8 cellular contexts compared by ENCODE assay signal in genomic region chr6:158654498-158654897, GRCh38. TPM values are rescaled to one million over a fixed set of nuclear protein-coding genes. Genes with fewer than 3 reads are reported as not detected.
A peak's percentile ranks its signal among the peaks of the same experiment; 100 is the strongest.
DNase-seq lines count a peak whose midpoint lies in the region; ATAC-seq and TF ChIP-seq lines count a peak whose summit lies in the region.

No MANE protein-coding gene starts in this region.

- CTCF ChIA-PET in CD8-positive, alpha-beta memory T cell (lab: Charles Lee): interaction anchor here (1.8 to 3.8 kb wide), 2 partner anchors 11 to 37 kb away, joined by 10 to 26 read pairs; partner anchors contain the start of gene DYNLT1
- CTCF ChIA-PET in mammary epithelial cell (lab: Charles Lee; ENCODE audit: low non-redundant PET): no interaction called here

- POLR2A ChIA-PET in CD8-positive, alpha-beta memory T cell (lab: Charles Lee): interaction anchor here (2.0 kb wide), 1 partner anchor 10 kb away, joined by 46 read pairs; the partner anchor contains the start of gene DYNLT1

- in situ Hi-C loops in mammary epithelial cell (cut with MboI; ENCODE audit: low sequenced_read_pairs in 2 of 2): no loop called here

- BruUV-seq in mammary epithelial cell (replicated peaks; lab: Mats Ljungman, UMichigan): no TSS peak

- H3K9ac ChIP-seq in mammary epithelial cell (ENCODE audit: insufficient read depth, low read length): no peak overlapping the region
- no peak overlapping the region for H3K9ac ChIP-seq in liver (ENCODE audit: low read depth in 1 of 2, low read length in 2 of 2)

- intact Hi-C loops in mammary epithelial cell (cut with micrococcal nuclease): no loop called here

- H3K4me1 Mint-ChIP-seq in CD8-positive, alpha-beta memory T cell: peaks cover 58 to 80% (median 64%) of the 10 kb centered on the region in 3 donors

- H3K79me2 ChIP-seq in mammary epithelial cell (ENCODE audit: insufficient read depth, low read length): no peaks in the 10 kb centered on the region

- dilution Hi-C loops in mammary epithelial cell (cut with HindIII; ENCODE audit: low sequenced_read_pairs): no loop called here

- TF ChIP-seq CTCF in mammary epithelial cell (conservative IDR thresholded peaks at IDR 0.05 in 1 of 2, IDR thresholded peaks at IDR 0.05 in 1 of 2; ENCODE audit: extremely low read depth in 1 of 2, insufficient read depth in 1 of 2, low read depth in 1 of 2, low read length in 2 of 2): no peak
- TF ChIP-seq CTCF in liver (IDR thresholded peaks at IDR 0.05; ENCODE audit: low read depth, low read length, missing input control): no peak
- no peak for TF ChIP-seq CTCF in suprapubic skin (IDR thresholded peaks at IDR 0.05)

- no peaks in the 10 kb centered on the region for H4K20me1 ChIP-seq in mammary epithelial cell (ENCODE audit: insufficient read depth, low read length)

- H3K36me3 ChIP-seq in CD8-positive, alpha-beta memory T cell (ENCODE audit: insufficient read depth, low read length): no peaks in the 10 kb centered on the region
- no peaks in the 10 kb centered on the region for H3K36me3 ChIP-seq in mammary epithelial cell (ENCODE audit: insufficient read depth, low read length)
- H3K36me3 ChIP-seq in liver (ENCODE audit: control insufficient read depth in 4 of 4, insufficient read depth in 3 of 4, low read depth in 1 of 4, low read length in 3 of 4): no peaks in the 10 kb centered on the region
- H3K36me3 ChIP-seq in suprapubic skin: no peaks in the 10 kb centered on the region

- DNase-seq in CD8-positive, alpha-beta memory T cell: no peak
- DNase-seq in NCI-H2196 (lab: John Stamatoyannopoulos, UW; ENCODE audit: unreplicated experiment) (peak; percentile 66), mammary epithelial cell (peak; percentile 20), suprapubic skin (ENCODE audit: low spot score in 2 of 2) (peak in 1 of 2 donors; percentile 68), middle frontal gyrus (ENCODE audit: extremely low spot score, low spot score) (no peak), NCI-H345 (lab: John Stamatoyannopoulos, UW) (no peak)

- peak overlapping the region; percentile 68 for H3K27ac ChIP-seq in CD8-positive, alpha-beta memory T cell (ENCODE audit: low read depth, low read length)
- no peak overlapping the region for H3K27ac ChIP-seq in mammary epithelial cell (ENCODE audit: insufficient read depth, low read depth, low read length)
- peak overlapping the region; percentile 63 to 77 for H3K27ac ChIP-seq in liver (ENCODE audit: low read depth in 1 of 2, low read length in 2 of 2)
- peak overlapping the region; percentile 51 for H3K27ac ChIP-seq in suprapubic skin

- no peaks in the 10 kb centered on the region for H3K27me3 ChIP-seq in CD8-positive, alpha-beta memory T cell (ENCODE audit: insufficient read depth, low read length, poor library complexity, severe bottlenecking)
- H3K27me3 ChIP-seq in mammary epithelial cell (ENCODE audit: insufficient read depth, low read length) (no peaks in the 10 kb centered on the region), liver (ENCODE audit: control insufficient read depth in 4 of 4, insufficient read depth in 4 of 4, low read length in 3 of 4) (no peaks in the 10 kb centered on the region), suprapubic skin (no peaks in the 10 kb centered on the region)

- H3K4me3 ChIP-seq in CD8-positive, alpha-beta memory T cell (ENCODE audit: low read length): peak overlapping the region; percentile 48
- no peak overlapping the region for H3K4me3 ChIP-seq in mammary epithelial cell (replicated peaks in 1 of 3; ENCODE audit: insufficient read depth in 1 of 3, low read depth in 2 of 3, low read length in 3 of 3)
- no peak overlapping the region for H3K4me3 ChIP-seq in liver (ENCODE audit: low read depth in 1 of 3, low read length in 3 of 3)
- H3K4me3 ChIP-seq in suprapubic skin: no peak overlapping the region

- WGBS in mammary epithelial cell (ENCODE audit: low coverage, missing lambda C conversion rate): 81% methylated on average over 6 of the region's 6 CpGs
- 72% methylated on average over 6 of the region's 6 CpGs for WGBS in liver
- WGBS in suprapubic skin: 95% methylated on average over 2 of the region's 6 CpGs

- H3K9me3 ChIP-seq in CD8-positive, alpha-beta memory T cell (ENCODE audit: low read length): no peaks in the 10 kb centered on the region
- H3K9me3 ChIP-seq in mammary epithelial cell (replicated peaks; ENCODE audit: insufficient read depth, low read length): no peaks in the 10 kb centered on the region
- no peaks in the 10 kb centered on the region for H3K9me3 ChIP-seq in liver (ENCODE audit: control insufficient read depth in 4 of 4, low read length in 3 of 4)
- no peaks in the 10 kb centered on the region for H3K9me3 ChIP-seq in suprapubic skin

- H3K9me3 Mint-ChIP-seq in CD8-positive, alpha-beta memory T cell: peaks cover 0 to 2% (median 0%) of the 10 kb centered on the region in 5 donors

- H3K4me2 ChIP-seq in mammary epithelial cell (ENCODE audit: insufficient read depth, low read depth, low read length): no peak overlapping the region

- peaks cover 52% of the 10 kb centered on the region for H3K4me1 ChIP-seq in CD8-positive, alpha-beta memory T cell (ENCODE audit: insufficient read depth, low read length)
- H3K4me1 ChIP-seq in mammary epithelial cell (ENCODE audit: insufficient read depth, low read length): peaks cover 7% of the 10 kb centered on the region
- no peaks in the 10 kb centered on the region for H3K4me1 ChIP-seq in liver (ENCODE audit: control insufficient read depth in 4 of 4, insufficient read depth in 4 of 4, low read length in 3 of 4)
- peaks cover 8% of the 10 kb centered on the region for H3K4me1 ChIP-seq in suprapubic skin

- H2AFZ ChIP-seq in mammary epithelial cell (ENCODE audit: low read depth, low read length): peak overlapping the region; percentile 17

- H3K36me3 Mint-ChIP-seq in CD8-positive, alpha-beta memory T cell: peaks cover 7 to 55% (median 16%) of the 10 kb centered on the region in 3 donors

- no peak for TF ChIP-seq POLR2A in suprapubic skin (IDR thresholded peaks at IDR 0.05)

- no peak for TF ChIP-seq RAD21 in liver (IDR thresholded peaks at IDR 0.05)

- peak overlapping the region; percentile 63 to 86 (median 80) for H3K4me3 Mint-ChIP-seq in CD8-positive, alpha-beta memory T cell

- ATAC-seq in HG03095 (IDR thresholded peaks at IDR 0.05; ENCODE audit: unreplicated experiment): no peak

- H3K27me3 Mint-ChIP-seq in CD8-positive, alpha-beta memory T cell: peaks cover 0 to 2% of the 10 kb centered on the region in 2 donors

- H3K27ac Mint-ChIP-seq in CD8-positive, alpha-beta memory T cell: peak overlapping the region; percentile 97 to 100 (median 98)

- no peak for TF ChIP-seq EP300 in suprapubic skin (IDR thresholded peaks at IDR 0.05)

TF ChIP-seq in liver, 16 proteins besides CTCF, POLR2A, EP300 and RAD21:
- no peak for TF ChIP-seq HNF4G (IDR thresholded peaks at IDR 0.05)
- no peak for TF ChIP-seq FOXA1 (IDR thresholded peaks at IDR 0.05)
- TF ChIP-seq, protein P1, sequence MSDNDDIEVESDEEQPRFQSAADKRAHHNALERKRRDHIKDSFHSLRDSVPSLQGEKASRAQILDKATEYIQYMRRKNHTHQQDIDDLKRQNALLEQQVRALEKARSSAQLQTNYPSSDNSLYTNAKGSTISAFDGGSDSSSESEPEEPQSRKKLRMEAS (IDR thresholded peaks at IDR 0.05): no peak
- TF ChIP-seq TAF1 (conservative IDR thresholded peaks at IDR 0.05): no peak
- TF ChIP-seq, protein P2, sequence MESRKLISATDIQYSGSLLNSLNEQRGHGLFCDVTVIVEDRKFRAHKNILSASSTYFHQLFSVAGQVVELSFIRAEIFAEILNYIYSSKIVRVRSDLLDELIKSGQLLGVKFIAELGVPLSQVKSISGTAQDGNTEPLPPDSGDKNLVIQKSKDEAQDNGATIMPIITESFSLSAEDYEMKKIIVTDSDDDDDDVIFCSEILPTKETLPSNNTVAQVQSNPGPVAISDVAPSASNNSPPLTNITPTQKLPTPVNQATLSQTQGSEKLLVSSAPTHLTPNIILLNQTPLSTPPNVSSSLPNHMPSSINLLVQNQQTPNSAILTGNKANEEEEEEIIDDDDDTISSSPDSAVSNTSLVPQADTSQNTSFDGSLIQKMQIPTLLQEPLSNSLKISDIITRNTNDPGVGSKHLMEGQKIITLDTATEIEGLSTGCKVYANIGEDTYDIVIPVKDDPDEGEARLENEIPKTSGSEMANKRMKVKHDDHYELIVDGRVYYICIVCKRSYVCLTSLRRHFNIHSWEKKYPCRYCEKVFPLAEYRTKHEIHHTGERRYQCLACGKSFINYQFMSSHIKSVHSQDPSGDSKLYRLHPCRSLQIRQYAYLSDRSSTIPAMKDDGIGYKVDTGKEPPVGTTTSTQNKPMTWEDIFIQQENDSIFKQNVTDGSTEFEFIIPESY (IDR thresholded peaks at IDR 0.05): no peak
- no peak for TF ChIP-seq EGR1 (IDR thresholded peaks at IDR 0.05; ENCODE audit: low read depth in 2 of 2)
- no peak for TF ChIP-seq HNF4A (conservative IDR thresholded peaks at IDR 0.05)
- TF ChIP-seq YY1 (IDR thresholded peaks at IDR 0.05): no peak
- TF ChIP-seq FOXA2 (IDR thresholded peaks at IDR 0.05): no peak
- no peak for TF ChIP-seq RXRA (IDR thresholded peaks at IDR 0.05)

RNA-seq across cellular contexts. Expression of gene SYTL3, which starts 4.6 kb away (rescaled TPM):
- total RNA-seq in CD8-positive, alpha-beta memory T cell: 100 to 1,000 TPM in 1 of 2 experiments, 10 to 100 TPM in 1; 96.6 to 102 TPM
- polyA plus RNA-seq in CD8-positive, alpha-beta memory T cell: 19.5 TPM
- total RNA-seq in mammary epithelial cell (1 to 10 TPM; 1.5 to 1.7 TPM), liver (1 to 10 TPM in 1 of 2 donors, under 1 TPM in 1; 0.28 to 1.7 TPM), suprapubic skin (1 to 10 TPM; 2.8 to 5.1 (median 3.4) TPM)
- polyA plus RNA-seq in mammary epithelial cell (0.87 TPM), liver (under 1 TPM; 0.40 to 0.62 TPM)
- 0.21 TPM for polyA minus RNA-seq in mammary epithelial cell

RNA-seq across cellular contexts. Expression of gene DYNLT1, which starts 10.0 kb away (rescaled TPM):
- total RNA-seq in CD8-positive, alpha-beta memory T cell: 100 to 1,000 TPM in 1 of 2 experiments, 10 to 100 TPM in 1; 94.8 to 103 TPM
- 83.2 TPM for polyA plus RNA-seq in CD8-positive, alpha-beta memory T cell
- total RNA-seq in mammary epithelial cell (100 to 1,000 TPM in 1 of 2 donors, 10 to 100 TPM in 1; 51.8 to 129 TPM), liver (10 to 100 TPM; 17.7 to 21.9 TPM), suprapubic skin (10 to 100 TPM; 27.5 to 63.8 (median 49.4) TPM)
- polyA plus RNA-seq in mammary epithelial cell (211 TPM), liver (10 to 100 TPM; 54.8 to 86.9 TPM)
- polyA minus RNA-seq in mammary epithelial cell: 199 TPM

Comparison
In these comparisons a context has a peak if more than half of its experiments do, and no peak if none do; other contexts are left out.
1. DNase-seq: peak in NCI-H2196 (single experiment) and mammary epithelial cell (single experiment); none in CD8-positive, alpha-beta memory T cell (0 of 5), middle frontal gyrus (single experiment) and NCI-H345 (single experiment).
2. RNA of gene SYTL3, which starts 4.6 kb away (total RNA-seq): 96.6 to 102 TPM in CD8-positive, alpha-beta memory T cell; 2.8 to 5.1 TPM in suprapubic skin, 1.5 to 1.7 TPM in mammary epithelial cell and 0.28 to 1.7 TPM in liver; every median in the first group is over 10 times any median in the second.